Comparison of ENCODE assay signal across 12 cellular contexts in genomic region chr22:30873086-30873650, GRCh38.
"Had no signal": no experiment of that assay in that cellular context is flagged by ENCODE, and none has a peak within 500 bp of the region (broad histone marks: within the 10 kb centered on the region; RNA-seq: fewer than 3 reads in every experiment).

No MANE protein-coding gene starts in this region.

- ATAC-seq: activated CD4-positive, CD25-positive, alpha-beta regulatory T cell treated with anti-CD3 and anti-CD28 coated beads, Interleukin-2, amount 50 U/mL, for 24 hours; naive thymus-derived CD8-positive, alpha-beta T cell; stimulated activated naive B cell treated with anti-CD40 and anti-IgM and Interleukin-4, amounts not matched to agents 10 μg/mL and 1 μg/mL and 100 μg/mL, for 72 hours had no signal

- H3K4me3 ChIP-seq: ascending aorta, uterus had no signal

- H3K27ac Mint-ChIP-seq: dendritic cell treated with granulocyte-macrophage colony-stimulating factor and Interleukin-4, amounts not matched to agents 40 ng/mL and 50 ng/mL, for 4 days; naive thymus-derived CD8-positive, alpha-beta T cell; stimulated activated naive B cell treated with anti-CD40 and anti-IgM and Interleukin-4, amounts not matched to agents 10 μg/mL and 1 μg/mL and 100 μg/mL, for 72 hours had no signal

- H3K27me3 Mint-ChIP-seq: dendritic cell treated with granulocyte-macrophage colony-stimulating factor and Interleukin-4, amounts not matched to agents 40 ng/mL and 50 ng/mL, for 4 days; naive thymus-derived CD8-positive, alpha-beta T cell; stimulated activated naive B cell treated with anti-CD40 and anti-IgM and Interleukin-4, amounts not matched to agents 10 μg/mL and 1 μg/mL and 100 μg/mL, for 72 hours had no signal

- H3K9me3 Mint-ChIP-seq: dendritic cell treated with granulocyte-macrophage colony-stimulating factor and Interleukin-4, amounts not matched to agents 40 ng/mL and 50 ng/mL, for 4 days; naive thymus-derived CD8-positive, alpha-beta T cell; stimulated activated naive B cell treated with anti-CD40 and anti-IgM and Interleukin-4, amounts not matched to agents 10 μg/mL and 1 μg/mL and 100 μg/mL, for 72 hours had no signal

- H3K36me3 ChIP-seq: ascending aorta, uterus had no signal

- H3K36me3 Mint-ChIP-seq: stimulated activated naive B cell treated with anti-CD40 and anti-IgM and Interleukin-4, amounts not matched to agents 10 μg/mL and 1 μg/mL and 100 μg/mL, for 72 hours had no signal

- H3K4me3 Mint-ChIP-seq: dendritic cell treated with granulocyte-macrophage colony-stimulating factor and Interleukin-4, amounts not matched to agents 40 ng/mL and 50 ng/mL, for 4 days; naive thymus-derived CD8-positive, alpha-beta T cell; stimulated activated naive B cell treated with anti-CD40 and anti-IgM and Interleukin-4, amounts not matched to agents 10 μg/mL and 1 μg/mL and 100 μg/mL, for 72 hours had no signal

- H3K27ac ChIP-seq: ascending aorta, uterus had no signal

- H3K9me3 ChIP-seq: ascending aorta, uterus had no signal

- DNase-seq: activated CD4-positive, alpha-beta T cell treated with anti-CD3 and anti-CD28 coated beads, Interleukin-2, amount 50 U/mL, for 1 hour; activated CD8-positive, alpha-beta memory T cell treated with anti-CD3 and anti-CD28 coated beads for 24 hours; activated CD8-positive, alpha-beta memory T cell treated with anti-CD3 and anti-CD28 coated beads, Interleukin-2, amount 50 U/mL, for 48 hours; activated naive CD4-positive, alpha-beta T cell treated with Interleukin-2 at 50 U/mL for 16 hours; effector memory CD4-positive, alpha-beta T cell; stimulated activated naive B cell treated with anti-CD40 and anti-IgM and Interleukin-4, amounts not matched to agents 10 μg/mL and 1 μg/mL and 100 μg/mL, for 72 hours; T1000 had no signal

- H3K4me1 ChIP-seq: uterus had no signal

- H3K27me3 ChIP-seq: ascending aorta, uterus had no signal
